Comparison of ENCODE assay signal across 8 cellular contexts in genomic region chr7:50349963-50350944, GRCh38. TPM values are rescaled to one million over a fixed set of nuclear protein-coding genes. Genes with fewer than 3 reads are reported as not detected.
DNase-seq lines count a peak whose midpoint lies in the region; ATAC-seq, FAIRE-seq and TF ChIP-seq lines count a peak whose summit lies in the region.

No MANE protein-coding gene starts in this region.

- POLR2A ChIA-PET in MCF 10A (lab: Yijun Ruan, JAX) (no interaction called here), HepG2 (lab: Yijun Ruan, JAX) (no interaction called here)

- ATAC-seq in GM18873 (IDR thresholded peaks at IDR 0.05; ENCODE audit: low FRiP score, unreplicated experiment) (peak; percentile 82), HG03060 (IDR thresholded peaks at IDR 0.05; ENCODE audit: low read depth, unreplicated experiment) (peak; percentile 62), natural killer cell (peak; percentile 58 to 78 (median 70)), HepG2 (no peak)

- no peak for TF ChIP-seq CTCF in natural killer cell (IDR thresholded peaks at IDR 0.05)
- TF ChIP-seq CTCF in MCF 10A (IDR thresholded peaks at IDR 0.05; ENCODE audit: unreplicated experiment): no peak
- TF ChIP-seq CTCF in HepG2 (CRISPR knock-in tag; IDR thresholded peaks at IDR 0.05): no peak

- no peaks in the 10 kb centered on the region for H3K36me3 Mint-ChIP-seq in natural killer cell
- no peaks in the 10 kb centered on the region for H3K36me3 Mint-ChIP-seq in MCF 10A (ENCODE audit: insufficient read depth, unreplicated experiment)

- intact Hi-C loops in natural killer cell (cut with micrococcal nuclease): loop anchor here (1.0 to 2.0 kb wide), 2 partner anchors 8 to 13 kb away; no protein-coding TSS in a partner anchor
- intact Hi-C loops in MCF 10A (cut with micrococcal nuclease): no loop called here
- intact Hi-C loops in HepG2 (cut with micrococcal nuclease; ENCODE audit: unreplicated experiment): no loop called here

- H3K27ac Mint-ChIP-seq in natural killer cell (no peak overlapping the region), MCF 10A (ENCODE audit: low read depth, unreplicated experiment) (no peak overlapping the region)

- no peak for TF ChIP-seq RAD21 in HepG2 (CRISPR knock-in tag; IDR thresholded peaks at IDR 0.05)

- H3K27me3 ChIP-seq in HepG2 (ENCODE audit: control insufficient read depth in 1 of 2, insufficient read depth in 2 of 2, low read length in 2 of 2): peaks cover 2 to 29% of the 10 kb centered on the region in 2 experiments

- DNase-seq in activated CD4-positive, alpha-beta T cell treated with anti-CD3 and anti-CD28 coated beads, Interleukin-2, amount 50 U/mL, for 1 hour: peak; percentile 66
- DNase-seq in natural killer cell (peak; percentile 65), NCI-H2107 (lab: John Stamatoyannopoulos, UW) (no peak), MCF 10A (ENCODE audit: unreplicated experiment) (no peak), glomerular visceral epithelial cell (ENCODE audit: extremely low spot score) (no peak), HepG2 (ENCODE audit: low spot score) (no peak)

- 11% methylated on average over 13 of the region's 18 CpGs for WGBS in HepG2 (ENCODE audit: low lambda C conversion rate)

- FAIRE-seq in HepG2 (lab: Jason Lieb, UNC): no peak

- no peaks in the 10 kb centered on the region for H3K79me2 ChIP-seq in HepG2 (ENCODE audit: insufficient read depth, low read length)

- H3K9me3 ChIP-seq in HepG2 (ENCODE audit: low read length): no peaks in the 10 kb centered on the region

- H3K27me3 Mint-ChIP-seq in natural killer cell (ENCODE audit: low read depth in 2 of 2) (no peaks in the 10 kb centered on the region), MCF 10A (ENCODE audit: insufficient read depth, unreplicated experiment) (peaks cover 77% of the 10 kb centered on the region)

- H3K27ac ChIP-seq in HepG2 (ENCODE audit: extremely low read length, insufficient read depth, low read length): no peak overlapping the region

- H3K36me3 ChIP-seq in HepG2 (replicated peaks in 1 of 2; ENCODE audit: control insufficient read depth in 1 of 2, insufficient read depth in 2 of 2, low read length in 2 of 2): no peaks in the 10 kb centered on the region

- in situ Hi-C loops in HepG2 (cut with HindIII; ENCODE audit: extremely low pct_ligation_motif_present, low pct_unique_long_range_greater_than_20kb): no loop called here

- H3K9me3 Mint-ChIP-seq in natural killer cell (no peaks in the 10 kb centered on the region), MCF 10A (ENCODE audit: unreplicated experiment) (no peaks in the 10 kb centered on the region)

- BruUV-seq in MCF 10A (replicated peaks; lab: Mats Ljungman, UMichigan) (no TSS peak), HepG2 (replicated peaks; lab: Mats Ljungman, UMichigan) (no TSS peak)

- TF ChIP-seq POLR2A in HepG2 (IDR thresholded peaks at IDR 0.05; ENCODE audit: insufficient read depth in 1 of 2, low read depth in 2 of 2, low read length in 2 of 2): no peak

- H3K4me2 ChIP-seq in HepG2 (ENCODE audit: low read depth, low read length): no peak overlapping the region

- H3K9ac ChIP-seq in HepG2 (ENCODE audit: insufficient read depth, low read depth, low read length): no peak overlapping the region

- no peaks in the 10 kb centered on the region for H3K4me1 ChIP-seq in HepG2 (ENCODE audit: insufficient read depth, low read length)

- no peak overlapping the region for H3K4me3 ChIP-seq in HepG2 (replicated peaks in 1 of 3; ENCODE audit: insufficient read depth in 1 of 3, low read depth in 2 of 3, low read length in 3 of 3)

- H3K4me1 Mint-ChIP-seq in natural killer cell: peaks cover 94 to 98% of the 10 kb centered on the region in 2 donors
- H3K4me1 Mint-ChIP-seq in MCF 10A (ENCODE audit: insufficient read depth, unreplicated experiment): peaks cover 9% of the 10 kb centered on the region

- CTCF ChIA-PET in MCF 10A (lab: Yijun Ruan, JAX) (interaction anchor here (0.5 to 1.2 kb wide), 2 partner anchors 8 to 68 kb away, joined by 3 to 4 read pairs; no protein-coding TSS in a partner anchor), HepG2 (lab: Yijun Ruan, JAX; ENCODE audit: low intra/inter-chr PET ratio, low total read pairs) (no interaction called here)

- no peaks in the 10 kb centered on the region for H4K20me1 ChIP-seq in HepG2 (ENCODE audit: insufficient read depth, low read length)

- no peak overlapping the region for H2AFZ ChIP-seq in HepG2 (ENCODE audit: low read length)

- H3K4me3 Mint-ChIP-seq in natural killer cell: peak overlapping the region; percentile 80
- no peak overlapping the region for H3K4me3 Mint-ChIP-seq in MCF 10A (ENCODE audit: unreplicated experiment)

- TF ChIP-seq EP300 in HepG2 (IDR thresholded peaks at IDR 0.05; ENCODE audit: low read depth in 2 of 2, low read length in 2 of 2) (no peak), HepG2 (CRISPR knock-in tag; IDR thresholded peaks at IDR 0.05; ENCODE audit: borderline replicate concordance) (no peak)

TF ChIP-seq in HepG2, 621 proteins besides CTCF, POLR2A, EP300 and RAD21:
- TF ChIP-seq MIXL1 (CRISPR knock-in tag; IDR thresholded peaks at IDR 0.05) (no peak), HOXD1 (CRISPR knock-in tag; IDR thresholded peaks at IDR 0.05) (no peak), PRMT3 (CRISPR knock-in tag; IDR thresholded peaks at IDR 0.05; ENCODE audit: borderline replicate concordance, low read depth) (no peak), TIGD3 (CRISPR knock-in tag; IDR thresholded peaks at IDR 0.05; ENCODE audit: borderline replicate concordance) (no peak), FOXO1 (CRISPR knock-in tag; IDR thresholded peaks at IDR 0.05) (no peak), ZNF343 (CRISPR knock-in tag; IDR thresholded peaks at IDR 0.05) (no peak), ZKSCAN1 (IDR thresholded peaks at IDR 0.05; ENCODE audit: low read length) (no peak), MAF1 (CRISPR knock-in tag; IDR thresholded peaks at IDR 0.05; ENCODE audit: borderline replicate concordance) (no peak), ZNF275 (CRISPR knock-in tag; IDR thresholded peaks at IDR 0.05; ENCODE audit: borderline replicate concordance) (no peak), TBP (CRISPR knock-in tag; IDR thresholded peaks at IDR 0.05) (no peak), NAIF1 (CRISPR knock-in tag; IDR thresholded peaks at IDR 0.05; ENCODE audit: borderline replicate concordance) (no peak), ZNF557 (CRISPR knock-in tag; IDR thresholded peaks at IDR 0.05) (no peak), ZNF446 (CRISPR knock-in tag; IDR thresholded peaks at IDR 0.05) (no peak), SETDB1 (CRISPR knock-in tag; IDR thresholded peaks at IDR 0.05; ENCODE audit: borderline replicate concordance) (no peak), GFI1 (CRISPR knock-in tag; IDR thresholded peaks at IDR 0.05; ENCODE audit: borderline replicate concordance) (no peak), ESRRA (CRISPR knock-in tag; IDR thresholded peaks at IDR 0.05; ENCODE audit: low read depth) (no peak)

RNA-seq across cellular contexts. Expression of gene IKZF1, which starts 45.7 kb away (rescaled TPM):
- 100 to 1,000 TPM; 294 to 391 (median 350) TPM for total RNA-seq in natural killer cell
- total RNA-seq in MCF 10A (2022): not detected in 2 replicates
- total RNA-seq in HepG2 (2016; rRNA removed; fragmentation: Illumina TruSeq; extraction: Trizol): not detected in 2 replicates
- not detected in 2 replicates for total RNA-seq in HepG2 (2016; cell fraction: cytosol; rRNA removed; fragmentation: Illumina TruSeq; extraction: Trizol; ENCODE audit: low read depth)
- not detected in 2 replicates for total RNA-seq in HepG2 (2016; cell fraction: insoluble cytoplasmic fraction; rRNA removed; fragmentation: Illumina TruSeq; extraction: Trizol)
- not detected in 2 replicates for total RNA-seq in HepG2 (2016; cell fraction: membrane; rRNA removed; fragmentation: Illumina TruSeq; extraction: Trizol)
- not detected in 2 replicates for total RNA-seq in HepG2 (2016; cell fraction: nucleus; rRNA removed; fragmentation: Illumina TruSeq; extraction: Trizol)
- not detected in 2 replicates for polyA plus RNA-seq in HepG2 (2011; rRNA removed)
- 0.01 TPM in 1 of 2 replicates, not detected in the other for polyA plus RNA-seq in HepG2 (2011; cell fraction: cytosol; rRNA removed)
- not detected in 2 replicates for polyA plus RNA-seq in HepG2 (2011; cell fraction: nucleus; rRNA removed)
- polyA plus RNA-seq in HepG2 (2012): not detected in 2 replicates
- polyA plus RNA-seq in HepG2 (2016; cell fraction: cytosol; fragmentation: Illumina TruSeq; extraction: Trizol; ENCODE audit: low read depth): not detected in 2 replicates
- polyA plus RNA-seq in HepG2 (2016; cell fraction: insoluble cytoplasmic fraction; fragmentation: Illumina TruSeq; extraction: Trizol; ENCODE audit: low read depth): not detected in 2 replicates
- polyA plus RNA-seq in HepG2 (2016; cell fraction: membrane; fragmentation: Illumina TruSeq; extraction: Trizol; ENCODE audit: low read depth): not detected in 2 replicates
- polyA plus RNA-seq in HepG2 (2016; cell fraction: nucleus; fragmentation: Illumina TruSeq; extraction: Trizol; ENCODE audit: insufficient read depth, low read depth): not detected in 2 replicates
- polyA minus RNA-seq in HepG2 (2011; rRNA and poly(A)+ RNA removed; ENCODE audit: low replicate concordance): 0.06 and 0.23 TPM in 2 replicates
- not detected in 2 replicates for polyA minus RNA-seq in HepG2 (2011; cell fraction: cytosol; rRNA and poly(A)+ RNA removed)
- not detected in 2 replicates for polyA minus RNA-seq in HepG2 (2011; cell fraction: nucleus; rRNA and poly(A)+ RNA removed)

Comparison
In these comparisons a context has a peak if more than half of its experiments do, and no peak if none do; other contexts are left out.
1. DNase-seq: peak in activated CD4-positive, alpha-beta T cell treated with anti-CD3 and anti-CD28 coated beads, Interleukin-2, amount 50 U/mL, for 1 hour (single experiment) and natural killer cell (single experiment); none in NCI-H2107 (single experiment), MCF 10A (single experiment), glomerular visceral epithelial cell (single experiment) and HepG2 (single experiment).
2. RNA of gene IKZF1, which starts 45.7 kb away (total RNA-seq): 294 to 391 TPM in natural killer cell; not detected in MCF 10A and not detected in HepG2; every median in the first group is over 100 times any median in the second.